In genomic region chr1:21347072-21347581, GRCh38 we compare ENCODE assay signal across 1 cellular context.
TF ChIP-seq lines count a peak whose summit lies in the region.

No MANE protein-coding gene starts in this region.

TF ChIP-seq in GM12878, 131 proteins besides CTCF, POLR2A, EP300 and RAD21:
- TF ChIP-seq SMC3 (IDR thresholded peaks at IDR 0.05; ENCODE audit: borderline replicate concordance, low read length) (no peak), TBL1XR1 (IDR thresholded peaks at IDR 0.05; ENCODE audit: low read depth, low read length) (no peak), SIN3A (IDR thresholded peaks at IDR 0.05; ENCODE audit: low read depth, low read length) (no peak), MXI1 (IDR thresholded peaks at IDR 0.05; ENCODE audit: low read depth, low read length) (no peak), EZH2 (IDR thresholded peaks at IDR 0.05; ENCODE audit: borderline replicate concordance, control insufficient read depth, low read depth, low read length) (no peak), ZSCAN29 (IDR thresholded peaks at IDR 0.05) (no peak), SREBF1 (IDR thresholded peaks at IDR 0.05; ENCODE audit: low read length) (no peak)
- TF ChIP-seq, protein P1, sequence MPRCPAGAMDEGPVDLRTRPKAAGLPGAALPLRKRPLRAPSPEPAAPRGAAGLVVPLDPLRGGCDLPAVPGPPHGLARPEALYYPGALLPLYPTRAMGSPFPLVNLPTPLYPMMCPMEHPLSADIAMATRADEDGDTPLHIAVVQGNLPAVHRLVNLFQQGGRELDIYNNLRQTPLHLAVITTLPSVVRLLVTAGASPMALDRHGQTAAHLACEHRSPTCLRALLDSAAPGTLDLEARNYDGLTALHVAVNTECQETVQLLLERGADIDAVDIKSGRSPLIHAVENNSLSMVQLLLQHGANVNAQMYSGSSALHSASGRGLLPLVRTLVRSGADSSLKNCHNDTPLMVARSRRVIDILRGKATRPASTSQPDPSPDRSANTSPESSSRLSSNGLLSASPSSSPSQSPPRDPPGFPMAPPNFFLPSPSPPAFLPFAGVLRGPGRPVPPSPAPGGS (IDR thresholded peaks at IDR 0.05; ENCODE audit: borderline replicate concordance, insufficient read depth, low read depth, low read length, poor library complexity, severe bottlenecking): no peak
- TF ChIP-seq, protein P2, sequence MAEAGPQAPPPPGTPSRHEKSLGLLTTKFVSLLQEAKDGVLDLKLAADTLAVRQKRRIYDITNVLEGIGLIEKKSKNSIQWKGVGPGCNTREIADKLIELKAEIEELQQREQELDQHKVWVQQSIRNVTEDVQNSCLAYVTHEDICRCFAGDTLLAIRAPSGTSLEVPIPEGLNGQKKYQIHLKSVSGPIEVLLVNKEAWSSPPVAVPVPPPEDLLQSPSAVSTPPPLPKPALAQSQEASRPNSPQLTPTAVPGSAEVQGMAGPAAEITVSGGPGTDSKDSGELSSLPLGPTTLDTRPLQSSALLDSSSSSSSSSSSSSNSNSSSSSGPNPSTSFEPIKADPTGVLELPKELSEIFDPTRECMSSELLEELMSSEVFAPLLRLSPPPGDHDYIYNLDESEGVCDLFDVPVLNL (IDR thresholded peaks at IDR 0.05; ENCODE audit: low read depth, low read length): no peak
